ENCODE assay signal across 8 cellular contexts in the genomic region with DNA sequence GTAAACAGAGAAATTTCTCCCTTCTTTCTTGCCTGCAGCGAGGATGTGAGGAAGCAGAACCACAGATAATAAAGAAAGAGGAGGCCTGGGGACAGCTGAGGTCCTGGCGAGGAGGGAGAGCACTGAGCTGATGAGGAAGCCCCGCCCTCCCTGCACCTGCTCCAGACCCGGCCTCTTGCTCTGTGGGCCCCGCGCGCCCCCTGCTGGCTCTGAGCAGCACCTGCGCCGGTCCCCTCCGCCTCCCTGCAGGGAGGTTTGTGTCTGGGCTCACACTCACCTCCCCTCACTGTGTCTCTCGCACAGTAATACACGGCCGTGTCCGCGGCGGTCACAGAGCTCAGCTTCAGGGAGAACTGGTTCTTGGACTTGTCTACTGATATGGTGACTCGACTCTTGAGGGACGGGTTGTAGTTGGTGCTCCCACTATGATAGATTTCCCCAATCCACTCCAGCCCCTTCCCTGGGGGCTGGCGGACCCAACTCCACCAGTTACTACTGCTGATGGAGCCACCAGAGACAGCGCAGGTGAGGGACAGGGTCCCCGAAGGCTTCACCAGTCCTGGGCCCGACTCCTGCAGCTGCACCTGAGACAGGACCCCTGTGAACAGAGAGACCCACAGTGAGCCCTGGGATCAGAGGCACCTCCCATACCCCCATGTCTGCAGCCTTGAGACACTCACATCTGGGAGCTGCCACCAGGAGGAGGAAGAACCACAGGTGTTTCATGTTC.
DNase-seq lines count a peak whose midpoint lies in the region; TF ChIP-seq lines count a peak whose summit lies in the region.
"Not testable (repeated sequence)": the region's sequence is repeated elsewhere in the genome, so short reads cannot be mapped to it uniquely, and the experiment has no call there.

No MANE protein-coding gene starts in this region.

- POLR2A ChIA-PET in Caco-2 (lab: Charles Lee) = not testable (repeated sequence)

- H2AFZ ChIP-seq in parathyroid adenoma = not testable (repeated sequence)

- not testable (repeated sequence) for H3K4me3 Mint-ChIP-seq in Caco-2 (ENCODE audit: unreplicated experiment); T-helper 1 cell treated with Interleukin-12 subunit alpha and Interleukin-12 subunit beta and Interleukin-4 antibody, amounts not matched to agents 30 μg/mL and 1 μg/mL, for 36 hours

- H3K4me1 ChIP-seq in Caco-2, parathyroid adenoma: not testable (repeated sequence)

- not testable (repeated sequence) for H3K27me3 Mint-ChIP-seq in Caco-2 (ENCODE audit: insufficient read depth, unreplicated experiment); T-helper 1 cell treated with Interleukin-12 subunit alpha and Interleukin-12 subunit beta and Interleukin-4 antibody, amounts not matched to agents 30 μg/mL and 1 μg/mL, for 36 hours (ENCODE audit: low read depth)

- H3K27ac Mint-ChIP-seq in Caco-2 (ENCODE audit: unreplicated experiment) = not testable (repeated sequence)
- peak overlapping the region; percentile 62 for H3K27ac Mint-ChIP-seq in T-helper 1 cell treated with Interleukin-12 subunit alpha and Interleukin-12 subunit beta and Interleukin-4 antibody, amounts not matched to agents 30 μg/mL and 1 μg/mL, for 36 hours

- not testable (repeated sequence) for H3K9me3 ChIP-seq in Caco-2; parathyroid adenoma (ENCODE audit: control insufficient read depth, low read length)

- intact Hi-C loops in Caco-2 (cut with micrococcal nuclease; ENCODE audit: unreplicated experiment) = not testable (repeated sequence)

- not testable (repeated sequence) for H3K27me3 ChIP-seq in Caco-2 (replicated peaks; ENCODE audit: control insufficient read depth, insufficient read depth, low read length); parathyroid adenoma (ENCODE audit: control insufficient read depth, insufficient read depth, low read length)

- H3K4me3 ChIP-seq in Caco-2 (ENCODE audit: low read depth, low read length); parathyroid adenoma (ENCODE audit: low read depth, low read length): not testable (repeated sequence)

- BruUV-seq in Caco-2 (replicated peaks; lab: Mats Ljungman, UMichigan) = not testable (repeated sequence)

- CTCF ChIA-PET in Caco-2 (lab: Charles Lee) = interaction anchor here (0.6 to 0.7 kb wide), 3 partner anchors 407 to 410 kb away, joined by 3 to 13 read pairs (median 4); no protein-coding TSS in a partner anchor

- H3K4me1 Mint-ChIP-seq in Caco-2 (ENCODE audit: low read depth, unreplicated experiment) = not testable (repeated sequence)
- H3K4me1 Mint-ChIP-seq in T-helper 1 cell treated with Interleukin-12 subunit alpha and Interleukin-12 subunit beta and Interleukin-4 antibody, amounts not matched to agents 30 μg/mL and 1 μg/mL, for 36 hours (ENCODE audit: low read depth) = peaks cover 41% of the 10 kb centered on the region

- not testable (repeated sequence) for H3K27ac ChIP-seq in parathyroid adenoma

- not testable (repeated sequence) for H3K4me2 ChIP-seq in parathyroid adenoma (ENCODE audit: low read length)

- H3K36me3 Mint-ChIP-seq in Caco-2 (ENCODE audit: insufficient read depth, unreplicated experiment); T-helper 1 cell treated with Interleukin-12 subunit alpha and Interleukin-12 subunit beta and Interleukin-4 antibody, amounts not matched to agents 30 μg/mL and 1 μg/mL, for 36 hours (ENCODE audit: low read depth): not testable (repeated sequence)

- TF ChIP-seq CTCF in Caco-2 (IDR thresholded peaks at IDR 0.05; ENCODE audit: insufficient read depth in 1 of 2, low read depth in 1 of 2, low read length in 1 of 2, severe bottlenecking in 1 of 2, unreplicated experiment in 1 of 2) (peak; percentile 34 to 64), parathyroid adenoma (IDR thresholded peaks at IDR 0.05) (peak; percentile 35)

- DNase-seq in Caco-2 (peak; percentile 51 to 71), HT-29 (ENCODE audit: low spot score) (peak; percentile 7), NCI-H2171 (lab: John Stamatoyannopoulos, UW) (peak; percentile 63), activated T-cell treated with anti-CD3 and anti-CD28 coated beads for 24 hours (ENCODE audit: low read depth) (peak; percentile 68), dermis blood vessel endothelial cell (peak; percentile 30)
- DNase-seq in stimulated activated naive CD4-positive, alpha-beta T cell (lab: John Stamatoyannopoulos, UW) = peak; percentile 8 to 80 (median 72)

- H3K36me3 ChIP-seq in Caco-2 (ENCODE audit: control insufficient read depth, insufficient read depth, low read length); parathyroid adenoma (ENCODE audit: control insufficient read depth, insufficient read depth, low read length): not testable (repeated sequence)

- H3K79me2 ChIP-seq in parathyroid adenoma = not testable (repeated sequence)

- not testable (repeated sequence) for H3K9me3 Mint-ChIP-seq in Caco-2 (ENCODE audit: unreplicated experiment); T-helper 1 cell treated with Interleukin-12 subunit alpha and Interleukin-12 subunit beta and Interleukin-4 antibody, amounts not matched to agents 30 μg/mL and 1 μg/mL, for 36 hours

- not testable (repeated sequence) for H3K9ac ChIP-seq in parathyroid adenoma

Comparison
In these comparisons a context has a peak if more than half of its experiments do, and no peak if none do; other contexts are left out.
1. DNase-seq: peak in every context shown above with its lines; median percentile 72 in stimulated activated naive CD4-positive, alpha-beta T cell; 68 in activated T-cell treated with anti-CD3 and anti-CD28 coated beads for 24 hours; 63 in NCI-H2171; 61 in Caco-2; 30 in dermis blood vessel endothelial cell; 7 in HT-29.